Comparison of ENCODE assay signal across 8 cellular contexts in genomic region chr2:24122356-24123211, GRCh38. TPM values are rescaled to one million over a fixed set of nuclear protein-coding genes. Genes with fewer than 3 reads are reported as not detected.
DNase-seq lines count a peak whose midpoint lies in the region; ATAC-seq and TF ChIP-seq lines count a peak whose summit lies in the region.

No MANE protein-coding gene starts in this region.

- H3K4me3 ChIP-seq in OCI-LY3 (ENCODE audit: low read length) (peak overlapping the region; percentile 97), endocrine pancreas (ENCODE audit: control insufficient read depth, insufficient read depth, low read length) (peak overlapping the region; percentile 63), neuronal stem cell (ENCODE audit: low read length in 2 of 2) (peak overlapping the region in 1 of 2 donors; percentile 97)

- H3K79me2 ChIP-seq in OCI-LY3 (ENCODE audit: low read length): peaks cover 12% of the 10 kb centered on the region; the same call in 1 of the 2 replicates

- ATAC-seq in GM21786 (IDR thresholded peaks at IDR 0.05; ENCODE audit: unreplicated experiment) (no peak), GM21526 (IDR thresholded peaks at IDR 0.05; ENCODE audit: low FRiP score, unreplicated experiment) (no peak), GM18909 (IDR thresholded peaks at IDR 0.05; ENCODE audit: poor library complexity, unreplicated experiment) (no peak)

- TF ChIP-seq CTCF in OCI-LY3 (IDR thresholded peaks at IDR 0.05; ENCODE audit: low read depth, low read length): no peak

- H3K36me3 ChIP-seq in OCI-LY3 (replicated peaks; ENCODE audit: low read depth, low read length) (no peaks in the 10 kb centered on the region), endocrine pancreas (ENCODE audit: control insufficient read depth, insufficient read depth, low read length) (no peaks in the 10 kb centered on the region), neuronal stem cell (replicated peaks in 1 of 2; ENCODE audit: control insufficient read depth in 2 of 2, insufficient read depth in 2 of 2, low read length in 2 of 2) (no peaks in the 10 kb centered on the region)

- no peak overlapping the region for H4K91ac ChIP-seq in neuronal stem cell (ENCODE audit: low read depth, low read length, poor library complexity)

- H3K9ac ChIP-seq in OCI-LY3 (ENCODE audit: low read length): peak overlapping the region; percentile 93
- peak overlapping the region; percentile 98 for H3K9ac ChIP-seq in endocrine pancreas (ENCODE audit: control insufficient read depth, insufficient read depth, low read length)
- peak overlapping the region; percentile 86 for H3K9ac ChIP-seq in neuronal stem cell (ENCODE audit: low read depth, low read length, poor library complexity)

- H3K4me2 ChIP-seq in OCI-LY3 (ENCODE audit: low read length) (peak overlapping the region; percentile 99), neuronal stem cell (ENCODE audit: insufficient read depth, low read length, poor library complexity, severe bottlenecking) (peak overlapping the region; percentile 74)

- peaks cover 12% of the 10 kb centered on the region for H3K4me1 ChIP-seq in OCI-LY3 (ENCODE audit: low read length)
- peaks cover 5% of the 10 kb centered on the region for H3K4me1 ChIP-seq in endocrine pancreas (ENCODE audit: control insufficient read depth, insufficient read depth, low read length)
- H3K4me1 ChIP-seq in neuronal stem cell (ENCODE audit: control insufficient read depth in 2 of 2, insufficient read depth in 1 of 2, low read depth in 1 of 2, low read length in 2 of 2): peaks cover 0 to 1% of the 10 kb centered on the region in 2 donors

- H3K14ac ChIP-seq in neuronal stem cell (ENCODE audit: low read length): peak overlapping the region; percentile 67

- peak overlapping the region; percentile 60 for H2AFZ ChIP-seq in OCI-LY3 (ENCODE audit: low read depth, low read length)
- peak overlapping the region; percentile 41 for H2AFZ ChIP-seq in neuronal stem cell (ENCODE audit: low read length)

- H3K9me3 ChIP-seq in OCI-LY3 (ENCODE audit: insufficient read depth, low read length): no peaks in the 10 kb centered on the region
- no peaks in the 10 kb centered on the region for H3K9me3 ChIP-seq in endocrine pancreas (ENCODE audit: control insufficient read depth, low read length)
- H3K9me3 ChIP-seq in neuronal stem cell (replicated peaks in 1 of 2; ENCODE audit: control insufficient read depth in 2 of 2, insufficient read depth in 1 of 2, low read depth in 1 of 2, low read length in 2 of 2): no peaks in the 10 kb centered on the region

- no CpG with 5 or more reads among the region's 16 CpGs for WGBS in neuronal stem cell (ENCODE audit: extremely low coverage in 2 of 2, insufficient read length in 2 of 2, insufficient replicate concordance in 1 of 2), 2 donors

- H2BK12ac ChIP-seq in neuronal stem cell (ENCODE audit: low read length): peak overlapping the region; percentile 28

- no peak overlapping the region for H2BK120ac ChIP-seq in neuronal stem cell (ENCODE audit: low read depth, low read length)

- peak overlapping the region; percentile 95 for H3K23ac ChIP-seq in neuronal stem cell (ENCODE audit: low read depth, low read length, poor library complexity)

- DNase-seq in DMS79 treated with DMSO at 0.1 percent for 48 hours (lab: John Stamatoyannopoulos, UW): peak; percentile 32
- no peak for DNase-seq in DMS79 (lab: John Stamatoyannopoulos, UW)
- DNase-seq in neuronal stem cell (ENCODE audit: low spot score): peak; percentile 6

- H4K8ac ChIP-seq in neuronal stem cell (ENCODE audit: low read depth, low read length): no peak overlapping the region

- H2BK5ac ChIP-seq in neuronal stem cell (ENCODE audit: low read length): no peak overlapping the region

- H3K27ac ChIP-seq in OCI-LY3 (ENCODE audit: low read length) (peak overlapping the region; percentile 23), neuronal stem cell (replicated peaks; ENCODE audit: low read length) (peak overlapping the region; percentile 31)

- H4K20me1 ChIP-seq in OCI-LY3 (ENCODE audit: insufficient read depth, low read length): no peaks in the 10 kb centered on the region

- H3K4ac ChIP-seq in neuronal stem cell (ENCODE audit: low read length): no peak overlapping the region

- H3K18ac ChIP-seq in neuronal stem cell (ENCODE audit: low read length): peak overlapping the region; percentile 98

- no peaks in the 10 kb centered on the region for H3K27me3 ChIP-seq in OCI-LY3 (ENCODE audit: low read depth, low read length)
- no peaks in the 10 kb centered on the region for H3K27me3 ChIP-seq in endocrine pancreas (ENCODE audit: control insufficient read depth, insufficient read depth, low read length)
- H3K27me3 ChIP-seq in neuronal stem cell (ENCODE audit: control insufficient read depth in 3 of 3, insufficient read depth in 3 of 3, low read depth in 1 of 3, low read length in 3 of 3): no peaks in the 10 kb centered on the region

- H2BK15ac ChIP-seq in neuronal stem cell (ENCODE audit: low read length): peak overlapping the region; percentile 37

- H3K79me1 ChIP-seq in neuronal stem cell (ENCODE audit: low read depth, low read length): no peaks in the 10 kb centered on the region

- H2AK5ac ChIP-seq in neuronal stem cell (ENCODE audit: low read depth, low read length): no peak overlapping the region

RNA-seq across cellular contexts. Expression of gene PFN4, which starts 0.6 kb away (rescaled TPM):
- 0.99 TPM for polyA plus RNA-seq in neuronal stem cell (2013, experiment 1 of 2)
- 1.1 TPM for polyA plus RNA-seq in neuronal stem cell (2013, experiment 2 of 2)

RNA-seq across cellular contexts. Expression of gene FAM228B, which starts 0.7 kb away (rescaled TPM):
- 16.9 TPM for polyA plus RNA-seq in neuronal stem cell (2013, experiment 1 of 2)
- 16.3 TPM for polyA plus RNA-seq in neuronal stem cell (2013, experiment 2 of 2)

RNA-seq across cellular contexts. Expression of gene TP53I3, which starts 38.0 kb away (rescaled TPM):
- 14.8 TPM for polyA plus RNA-seq in neuronal stem cell (2013, experiment 1 of 2)
- 15.7 TPM for polyA plus RNA-seq in neuronal stem cell (2013, experiment 2 of 2)

RNA-seq across cellular contexts. Expression of gene SF3B6, which starts 46.5 kb away (rescaled TPM):
- 237 TPM for polyA plus RNA-seq in neuronal stem cell (2013, experiment 1 of 2)
- polyA plus RNA-seq in neuronal stem cell (2013, experiment 2 of 2): 242 TPM

RNA-seq across cellular contexts. Expression of gene FAM228A, which starts 52.3 kb away (rescaled TPM):
- 1.0 TPM for polyA plus RNA-seq in neuronal stem cell (2013, experiment 1 of 2)
- 0.61 TPM for polyA plus RNA-seq in neuronal stem cell (2013, experiment 2 of 2)
